Comparison of ENCODE assay signal across 22 cellular contexts in genomic region chr1:41411229-41411628, GRCh38. TPM values are rescaled to one million over a fixed set of nuclear protein-coding genes. Genes with fewer than 3 reads are reported as not detected.
A peak's percentile ranks its signal among the peaks of the same experiment; 100 is the strongest.
DNase-seq lines count a peak whose midpoint lies in the region; ATAC-seq and TF ChIP-seq lines count a peak whose summit lies in the region.
"Had no signal": no experiment of that assay in that cellular context is flagged by ENCODE, and none has a peak within 500 bp of the region (broad histone marks: within the 10 kb centered on the region; RNA-seq: fewer than 3 reads in every experiment).

No MANE protein-coding gene starts in this region.

- no peak overlapping the region for H3K27ac ChIP-seq in mammary epithelial cell (ENCODE audit: insufficient read depth, low read depth, low read length)
- H3K27ac ChIP-seq: dorsolateral prefrontal cortex, heart left ventricle, SJCRH30 had no signal

- no peaks in the 10 kb centered on the region for H3K79me2 ChIP-seq in mammary epithelial cell (ENCODE audit: insufficient read depth, low read length)

- 61% methylated on average over 3 of the region's 3 CpGs for WGBS in mammary epithelial cell (ENCODE audit: low coverage, missing lambda C conversion rate)

- ATAC-seq in GM19351 (IDR thresholded peaks at IDR 0.05; ENCODE audit: unreplicated experiment) (no peak), HG02763 (IDR thresholded peaks at IDR 0.05; ENCODE audit: unreplicated experiment) (no peak), HG03460 (IDR thresholded peaks at IDR 0.05; ENCODE audit: unreplicated experiment) (no peak)
- ATAC-seq: heart left ventricle, left lobe of liver, natural killer cell had no signal

- dilution Hi-C loops in mammary epithelial cell (cut with HindIII; ENCODE audit: low sequenced_read_pairs) = loop anchor here (25.0 kb wide), 1 partner anchor 124 kb away; no protein-coding TSS in a partner anchor

- intact Hi-C loops in mammary epithelial cell (cut with micrococcal nuclease) = no loop called here

- no TSS peak for BruUV-seq in mammary epithelial cell (replicated peaks; lab: Mats Ljungman, UMichigan)

- TF ChIP-seq CTCF in mammary epithelial cell (conservative IDR thresholded peaks at IDR 0.05 in 1 of 2, IDR thresholded peaks at IDR 0.05 in 1 of 2; ENCODE audit: extremely low read depth in 1 of 2, insufficient read depth in 1 of 2, low read depth in 1 of 2, low read length in 2 of 2) = no peak

- H3K4me2 ChIP-seq in mammary epithelial cell (ENCODE audit: insufficient read depth, low read depth, low read length) = no peak overlapping the region

- no peak overlapping the region for H2AFZ ChIP-seq in mammary epithelial cell (ENCODE audit: low read depth, low read length)

- peaks cover 13% of the 10 kb centered on the region for H3K9me3 ChIP-seq in mammary epithelial cell (replicated peaks; ENCODE audit: insufficient read depth, low read length)
- H3K9me3 ChIP-seq: heart left ventricle, SJCRH30 had no signal

- peak; percentile 79 for DNase-seq in COLO668 (lab: John Stamatoyannopoulos, UW; ENCODE audit: unreplicated experiment)
- peak; percentile 87 for DNase-seq in DMS53 treated with DMSO at 0.1 percent for 48 hours (lab: John Stamatoyannopoulos, UW; ENCODE audit: unreplicated experiment)
- DNase-seq in NCI-H2171 treated with DMSO at 0.1 percent for 48 hours (lab: John Stamatoyannopoulos, UW) = peak; percentile 86
- peak; percentile 74 for DNase-seq in mammary epithelial cell
- DNase-seq: activated CD4-positive, alpha-beta T cell treated with anti-CD3 and anti-CD28 coated beads for 48 hours; activated naive CD8-positive, alpha-beta T cell treated with anti-CD3 and anti-CD28 coated beads for 36 hours; CD4-positive, alpha-beta memory T cell; dorsolateral prefrontal cortex; EL; heart left ventricle; midbrain; natural killer cell; NCI-H1930; NCI-H524 treated with DMSO at 0.1 percent for 48 hours; SJCRH30; stimulated activated CD4-positive, alpha-beta T cell treated with anti-CD3 and anti-CD28 coated beads, Interleukin-4, amount 100 ng/mL, for 24 hours; stimulated activated naive CD4-positive, alpha-beta T cell treated with Interleukin-2 at 50 U/mL for 16 hours had no signal

- CTCF ChIA-PET in mammary epithelial cell (lab: Charles Lee; ENCODE audit: low non-redundant PET) = no interaction called here

- no peak overlapping the region for H3K9ac ChIP-seq in mammary epithelial cell (ENCODE audit: insufficient read depth, low read length)

- no peaks in the 10 kb centered on the region for H3K36me3 ChIP-seq in mammary epithelial cell (ENCODE audit: insufficient read depth, low read length)
- H3K36me3 ChIP-seq: heart left ventricle, SJCRH30 had no signal

- no peaks in the 10 kb centered on the region for H3K27me3 ChIP-seq in mammary epithelial cell (ENCODE audit: insufficient read depth, low read length)
- H3K27me3 ChIP-seq: SJCRH30 had no signal

- peaks cover 14% of the 10 kb centered on the region for H3K4me1 ChIP-seq in mammary epithelial cell (ENCODE audit: insufficient read depth, low read length)

- in situ Hi-C loops in mammary epithelial cell (cut with MboI; ENCODE audit: low sequenced_read_pairs in 2 of 2) = loop anchor here in 1 of 2 donors (25.0 kb wide), 1 partner anchor 124 kb away; no protein-coding TSS in a partner anchor

- no peaks in the 10 kb centered on the region for H4K20me1 ChIP-seq in mammary epithelial cell (ENCODE audit: insufficient read depth, low read length)

- H3K4me3 ChIP-seq in mammary epithelial cell (replicated peaks in 1 of 3; ENCODE audit: insufficient read depth in 1 of 3, low read depth in 2 of 3, low read length in 3 of 3) = no peak overlapping the region
- H3K4me3 ChIP-seq: dorsolateral prefrontal cortex, heart left ventricle, SJCRH30 had no signal

RNA-seq across cellular contexts. Expression of gene FOXO6, which starts 50.0 kb away (rescaled TPM):
- under 1 TPM; 0.28 to 0.67 TPM for total RNA-seq in mammary epithelial cell
- not detected for polyA plus RNA-seq in mammary epithelial cell
- not detected for polyA minus RNA-seq in mammary epithelial cell
- total RNA-seq: activated T-helper 1 cell treated with anti-CD3 and anti-CD28 coated beads, Interleukin-12 subunit alpha, Interleukin-12 subunit beta, Interleukin-2, Interleukin-4 antibody, amounts not matched to agents 30 ng/mL and 10 ng/mL and 1 ng/mL, durations not matched to agents 14 hours and 24 hours and 36 hours; CD4-positive, alpha-beta memory T cell had no signal
- polyA plus RNA-seq: CD4-positive, alpha-beta memory T cell had no signal
